ENCODE assay signal across 35 cellular contexts in genomic region chr19:30212574-30212973, GRCh38.
"Had no signal": no experiment of that assay in that cellular context is flagged by ENCODE, and none has a peak within 500 bp of the region (broad histone marks: within the 10 kb centered on the region; RNA-seq: fewer than 3 reads in every experiment).

No MANE protein-coding gene starts in this region.

- H3K36me3 Mint-ChIP-seq: activated CD8-positive, alpha-beta memory T cell treated with anti-CD3 and anti-CD28 coated beads, Interleukin-2, amount 10 ng/mL, durations not matched to agents 7 days and 5 days; activated naive CD8-positive, alpha-beta T cell treated with anti-CD3 and anti-CD28 coated beads for 36 hours had no signal

- H3K36me3 ChIP-seq: brain microvascular endothelial cell, WERI-Rb-1 had no signal

- H2AFZ ChIP-seq: PC-9 had no signal

- H3K9me3 Mint-ChIP-seq: activated CD4-positive, alpha-beta memory T cell treated with anti-CD3 and anti-CD28 coated beads, Interleukin-2, amount 10 ng/mL, durations not matched to agents 7 days and 5 days; activated naive CD8-positive, alpha-beta T cell treated with anti-CD3 and anti-CD28 coated beads for 36 hours had no signal

- H3K4me2 ChIP-seq: PC-9 had no signal

- H3K4me3 Mint-ChIP-seq: activated CD4-positive, alpha-beta memory T cell treated with anti-CD3 and anti-CD28 coated beads, Interleukin-2, amount 10 ng/mL, durations not matched to agents 7 days and 5 days; activated CD8-positive, alpha-beta memory T cell treated with anti-CD3 and anti-CD28 coated beads, Interleukin-2, amount 10 ng/mL, durations not matched to agents 7 days and 5 days; activated naive CD8-positive, alpha-beta T cell treated with anti-CD3 and anti-CD28 coated beads for 36 hours had no signal

- H3K4me3 ChIP-seq: PC-9 had no signal

- H3K27ac ChIP-seq: brain microvascular endothelial cell, PC-9, RWPE1, WERI-Rb-1 had no signal

- H3K27me3 Mint-ChIP-seq: activated CD4-positive, alpha-beta memory T cell treated with anti-CD3 and anti-CD28 coated beads, Interleukin-2, amount 10 ng/mL, durations not matched to agents 7 days and 5 days had no signal

- DNase-seq: activated CD4-positive, alpha-beta memory T cell treated with anti-CD3 and anti-CD28 coated beads, Interleukin-2, amount 10 ng/mL, durations not matched to agents 7 days and 5 days; activated CD4-positive, alpha-beta T cell treated with anti-CD3 and anti-CD28 coated beads for 1 hour; activated CD4-positive, alpha-beta T cell treated with anti-CD3 and anti-CD28 coated beads for 48 hours; activated CD4-positive, CD25-positive, alpha-beta regulatory T cell; activated CD8-positive, alpha-beta memory T cell treated with anti-CD3 and anti-CD28 coated beads for 24 hours; activated CD8-positive, alpha-beta memory T cell treated with anti-CD3 and anti-CD28 coated beads, Interleukin-2, amount 10 ng/mL, durations not matched to agents 7 days and 5 days; activated CD8-positive, alpha-beta memory T cell treated with anti-CD3 and anti-CD28 coated beads, Interleukin-2, amount 50 U/mL, for 48 hours; activated effector memory CD4-positive, alpha-beta T cell treated with anti-CD3 and anti-CD28 coated beads, Interleukin-2, amount 50 U/mL, for 16 hours; activated naive CD4-positive, alpha-beta T cell; activated naive CD4-positive, alpha-beta T cell treated with anti-CD3 and anti-CD28 coated beads, Interleukin-2, amount 50 U/mL, for 16 hours; activated naive CD8-positive, alpha-beta T cell treated with anti-CD3 and anti-CD28 coated beads for 36 hours; activated T-cell treated with anti-CD3 and anti-CD28 coated beads, Interleukin-2, amount 50 U/mL, for 48 hours; amniotic stem cell; aorta; brain microvascular endothelial cell; NCI-H1092 treated with DMSO at 0.1 percent for 48 hours; NCI-H1417; NCI-H146; NCI-H187; NCI-H2029 treated with DMSO at 0.1 percent for 48 hours; NCI-H2107; NCI-H2171; NCI-H510A; NCI-H526; NCI-H748 treated with DMSO at 0.1 percent for 48 hours; PC-9; SIG-M5; SW 1271; T-helper 1 cell; T-helper 2 cell; T-helper 9 cell; WERI-Rb-1 had no signal

- H3K27ac Mint-ChIP-seq: activated CD4-positive, alpha-beta memory T cell treated with anti-CD3 and anti-CD28 coated beads, Interleukin-2, amount 10 ng/mL, durations not matched to agents 7 days and 5 days; activated CD8-positive, alpha-beta memory T cell treated with anti-CD3 and anti-CD28 coated beads, Interleukin-2, amount 10 ng/mL, durations not matched to agents 7 days and 5 days; activated naive CD8-positive, alpha-beta T cell treated with anti-CD3 and anti-CD28 coated beads for 36 hours had no signal

- ATAC-seq: activated CD8-positive, alpha-beta memory T cell treated with anti-CD3 and anti-CD28 coated beads, Interleukin-2, amount 10 ng/mL, durations not matched to agents 7 days and 5 days; Right ventricle myocardium inferior; SK-N-SH treated with all-trans-retinoic acid at 6 μM for 48 hours had no signal

- H3K27me3 ChIP-seq: brain microvascular endothelial cell had no signal
